In genomic region chr19:12485571-12485970, GRCh38 we compare ENCODE assay signal across 15 cellular contexts. TPM values are rescaled to one million over a fixed set of nuclear protein-coding genes. Genes with fewer than 3 reads are reported as not detected.
DNase-seq lines count a peak whose midpoint lies in the region; ATAC-seq, FAIRE-seq and TF ChIP-seq lines count a peak whose summit lies in the region.
"Had no signal": no experiment of that assay in that cellular context is flagged by ENCODE, and none has a peak within 500 bp of the region (broad histone marks: within the 10 kb centered on the region; RNA-seq: fewer than 3 reads in every experiment).

No MANE protein-coding gene starts in this region.

- intact Hi-C loops in CD4-positive, alpha-beta memory T cell (cut with micrococcal nuclease) = loop anchor here (2.0 kb wide), 1 partner anchor 45 kb away; the partner anchor contains the start of gene ZNF443
- intact Hi-C loops in IMR-90 (cut with micrococcal nuclease) (no loop called here), K562 (cut with micrococcal nuclease) (loop anchor here (10.0 kb wide), 1 partner anchor 111 kb away; no protein-coding TSS in a partner anchor), natural killer cell (cut with micrococcal nuclease) (no loop called here)

- H4K91ac ChIP-seq in IMR-90 (ENCODE audit: insufficient read depth, low read depth, low read length) = no peak overlapping the region

- no peak overlapping the region for H3K14ac ChIP-seq in IMR-90 (replicated peaks; ENCODE audit: low read depth, low read length)

- TF ChIP-seq CTCF in IMR-90 (conservative IDR thresholded peaks at IDR 0.05; ENCODE audit: low read depth, low read length) = no peak
- TF ChIP-seq CTCF in K562 (IDR thresholded peaks at IDR 0.05 in 2 of 3, conservative IDR thresholded peaks at IDR 0.05 in 1 of 3; ENCODE audit: insufficient read depth in 2 of 3, low read depth in 1 of 3, low read length in 3 of 3) = no peak
- no peak for TF ChIP-seq CTCF in natural killer cell (IDR thresholded peaks at IDR 0.05)

- TF ChIP-seq POLR2A in IMR-90 (IDR thresholded peaks at IDR 0.05; ENCODE audit: low read depth, low read length) = no peak
- TF ChIP-seq POLR2A in K562 (conservative IDR thresholded peaks at IDR 0.05) = no peak

- CTCF ChIA-PET in CD4-positive, alpha-beta memory T cell (lab: Charles Lee; ENCODE audit: partially characterized antibody) = no interaction called here
- CTCF ChIA-PET in IMR-90 (lab: Yijun Ruan, JAX) = no interaction called here
- CTCF ChIA-PET in K562 (lab: Yijun Ruan, JAX; ENCODE audit: low intra/inter-chr PET ratio) = no interaction called here

- H3K9me1 ChIP-seq in IMR-90 (ENCODE audit: insufficient read depth, low read length) (0 out of 2 replicates have a peak, but pooled peaks cover 4% of the 10 kb centered on the region), K562 (ENCODE audit: control insufficient read depth, insufficient read depth, low read length) (no peaks in the 10 kb centered on the region)

- in situ Hi-C loops in IMR-90 (cut with MboI; ENCODE audit: low sequenced_read_pairs) (no loop called here), K562 (cut with MboI) (no loop called here)

- H3K27ac ChIP-seq in CD4-positive, alpha-beta memory T cell (ENCODE audit: low read depth, low read length) = no peak overlapping the region
- H3K27ac ChIP-seq in IMR-90 (ENCODE audit: insufficient read depth, low read length) = no peak overlapping the region
- H3K27ac ChIP-seq in K562 (ENCODE audit: extremely low read depth, low read depth, low read length) = no peak overlapping the region
- no peak overlapping the region for H3K27ac ChIP-seq in small intestine (ENCODE audit: low read depth in 1 of 2, low read length in 1 of 2)

- no peak overlapping the region for H3K18ac ChIP-seq in IMR-90 (ENCODE audit: low read depth, low read length)

- no peak overlapping the region for H2AK9ac ChIP-seq in IMR-90 (replicated peaks; ENCODE audit: low read depth, low read length, poor library complexity)

- no peak overlapping the region for H3K4me2 ChIP-seq in IMR-90 (ENCODE audit: low read depth, low read length)
- H3K4me2 ChIP-seq in K562 (ENCODE audit: insufficient read depth, low read length) = no peak overlapping the region

- H2BK20ac ChIP-seq in IMR-90 (ENCODE audit: low read depth, low read length) = no peak overlapping the region

- H3K36me3 ChIP-seq in CD4-positive, alpha-beta memory T cell (ENCODE audit: insufficient read depth, low read length) = no peaks in the 10 kb centered on the region
- H3K36me3 ChIP-seq in IMR-90 (ENCODE audit: control insufficient read depth, insufficient read depth, low read length) (no peaks in the 10 kb centered on the region), K562 (ENCODE audit: control insufficient read depth, insufficient read depth, low read length) (no peaks in the 10 kb centered on the region), small intestine (ENCODE audit: control insufficient read depth in 2 of 2, insufficient read depth in 2 of 2, low read length in 2 of 2) (no peaks in the 10 kb centered on the region)

- H3K9ac ChIP-seq in IMR-90 (ENCODE audit: low read depth, low read length) (no peak overlapping the region), K562 (ENCODE audit: insufficient read depth in 1 of 2, low read depth in 2 of 2, low read length in 2 of 2) (no peak overlapping the region)

- no peak overlapping the region for H3K23ac ChIP-seq in IMR-90 (ENCODE audit: low read depth, low read length)

- H3K27me3 Mint-ChIP-seq in CD4-positive, alpha-beta memory T cell = no peaks in the 10 kb centered on the region
- H3K27me3 Mint-ChIP-seq in natural killer cell (ENCODE audit: low read depth in 2 of 2) = no peaks in the 10 kb centered on the region

- POLR2A ChIA-PET in CD4-positive, alpha-beta memory T cell (lab: Charles Lee; ENCODE audit: partially characterized antibody) = interaction anchor here (4.2 kb wide), 1 partner anchor 10 kb away, joined by 31 read pairs; no protein-coding TSS in a partner anchor
- POLR2A ChIA-PET in IMR-90 (lab: Charles Lee; ENCODE audit: unreplicated experiment) = no interaction called here
- POLR2A ChIA-PET in K562 (lab: Yijun Ruan, JAX) = interaction anchor here (1.0 kb wide), 1 partner anchor 10 kb away, joined by 4 read pairs; no protein-coding TSS in a partner anchor

- dilution Hi-C loops in IMR-90 (cut with HindIII; ENCODE audit: low sequenced_read_pairs, unreplicated experiment) = no loop called here

- H2BK120ac ChIP-seq in IMR-90 (ENCODE audit: low read depth, low read length) = no peak overlapping the region

- peak overlapping the region in 6 of 7 donors; percentile 92 to 97 (median 96) for H3K27ac Mint-ChIP-seq in CD4-positive, alpha-beta memory T cell
- peak overlapping the region; percentile 83 to 96 for H3K27ac Mint-ChIP-seq in natural killer cell

- no peaks in the 10 kb centered on the region for H3K9me3 ChIP-seq in CD4-positive, alpha-beta memory T cell (ENCODE audit: control insufficient read depth in 1 of 2, low read length in 2 of 2)
- H3K9me3 ChIP-seq in IMR-90 (ENCODE audit: control insufficient read depth, insufficient read depth, low read length) = no peaks in the 10 kb centered on the region; the same call in 1 of the 2 replicates
- H3K9me3 ChIP-seq in K562 (replicated peaks; ENCODE audit: control insufficient read depth, insufficient read depth, low read depth, low read length) = no peaks in the 10 kb centered on the region
- no peaks in the 10 kb centered on the region for H3K9me3 ChIP-seq in small intestine (ENCODE audit: control insufficient read depth, low read depth)

- peaks cover 26% of the 10 kb centered on the region for H3K4me1 ChIP-seq in CD4-positive, alpha-beta memory T cell (ENCODE audit: insufficient read depth, low read length)
- H3K4me1 ChIP-seq in IMR-90 (ENCODE audit: control insufficient read depth, insufficient read depth, low read length) = peaks cover 6% of the 10 kb centered on the region
- H3K4me1 ChIP-seq in K562 (replicated peaks in 1 of 2; ENCODE audit: control insufficient read depth in 2 of 2, insufficient read depth in 2 of 2, low read length in 2 of 2) = peaks cover 0 to 11% of the 10 kb centered on the region in 2 experiments; a peak in 3 of 5 replicates
- peaks cover 2 to 3% of the 10 kb centered on the region in 2 donors for H3K4me1 ChIP-seq in small intestine (ENCODE audit: control insufficient read depth in 2 of 2, insufficient read depth in 1 of 2, low read depth in 1 of 2, low read length in 1 of 2)

- H2BK15ac ChIP-seq in IMR-90 (ENCODE audit: low read depth, low read length) = no peak overlapping the region

- H3K9me3 Mint-ChIP-seq in CD4-positive, alpha-beta memory T cell = no peaks in the 10 kb centered on the region
- H3K9me3 Mint-ChIP-seq in natural killer cell = no peaks in the 10 kb centered on the region

- TF ChIP-seq EP300 in K562 (IDR thresholded peaks at IDR 0.05; ENCODE audit: low read length) = no peak

- WGBS in IMR-90 (ENCODE audit: extremely low coverage in 2 of 2, insufficient read length in 1 of 2), 2 experiments = no CpG with 5 or more reads among the region's 3 CpGs
- 8% methylated on average over 3 of the region's 3 CpGs for WGBS in K562 (ENCODE audit: insufficient coverage, low coverage, missing lambda C conversion rate)
- 74 to 81% (median 81%) methylated on average over 3 of the region's 3 CpGs for WGBS in small intestine, 3 donors

- peaks cover 0 to 6% of the 10 kb centered on the region in 2 donors for H3K36me3 Mint-ChIP-seq in CD4-positive, alpha-beta memory T cell
- H3K36me3 Mint-ChIP-seq in natural killer cell = no peaks in the 10 kb centered on the region

- TF ChIP-seq RAD21 in IMR-90 (IDR thresholded peaks at IDR 0.05; ENCODE audit: low read length) (no peak), K562 (CRISPR knock-in tag; conservative IDR thresholded peaks at IDR 0.05 in 1 of 2, IDR thresholded peaks at IDR 0.05 in 1 of 2) (no peak)

- no peaks in the 10 kb centered on the region for H3K79me2 ChIP-seq in K562 (ENCODE audit: control insufficient read depth, insufficient read depth, low read length)

- peaks cover 21 to 24% of the 10 kb centered on the region in 2 experiments for H3K79me1 ChIP-seq in IMR-90 (ENCODE audit: low read depth in 1 of 2, low read length in 2 of 2)

- no peak overlapping the region for H2AK5ac ChIP-seq in IMR-90 (ENCODE audit: low read depth, low read length)

- no peak overlapping the region for H3K56ac ChIP-seq in IMR-90 (ENCODE audit: extremely low read depth, insufficient read depth, low read length)

- peaks cover 23 to 36% (median 28%) of the 10 kb centered on the region in 4 donors for H3K4me1 Mint-ChIP-seq in CD4-positive, alpha-beta memory T cell
- H3K4me1 Mint-ChIP-seq in natural killer cell = peaks cover 23 to 31% of the 10 kb centered on the region in 2 donors

- H4K5ac ChIP-seq in IMR-90 (ENCODE audit: low read depth, low read length) = no peak overlapping the region; the same call in 1 of the 2 replicates

- peak overlapping the region in 1 of 2 donors; percentile 91 for H3K4me3 ChIP-seq in CD4-positive, alpha-beta memory T cell (ENCODE audit: low read length in 2 of 2)
- H3K4me3 ChIP-seq in IMR-90 (ENCODE audit: insufficient read depth, low read depth, low read length) (no peak overlapping the region), K562 (no peak overlapping the region), small intestine (ENCODE audit: low read depth in 1 of 2, low read length in 2 of 2) (peak overlapping the region in 1 of 2 donors; percentile 81)

- H4K8ac ChIP-seq in IMR-90 (ENCODE audit: low read depth in 2 of 2, low read length in 2 of 2) = peak overlapping the region in 1 of 2 experiments; percentile 85; a peak in 1 of 4 replicates

- peak overlapping the region; percentile 94 to 98 (median 96) for H3K4me3 Mint-ChIP-seq in CD4-positive, alpha-beta memory T cell
- H3K4me3 Mint-ChIP-seq in natural killer cell = peak overlapping the region; percentile 94

- no peak for DNase-seq in CD4-positive, alpha-beta memory T cell
- DNase-seq in IMR-90 = no peak
- no peak for DNase-seq in K562 (ENCODE audit: extremely low read depth in 1 of 4, low spot score in 3 of 4)
- no peak for DNase-seq in natural killer cell
- DNase-seq in activated gamma-delta T cell (lab: John Stamatoyannopoulos, UW) = no peak
- no peak for DNase-seq in central memory CD4-positive, alpha-beta T cell
- no peak for DNase-seq in AG08395 (ENCODE audit: low spot score)
- no peak for DNase-seq in small intestine
- DNase-seq: Calu3; dermis blood vessel endothelial cell; midbrain; NCI-H1694; NCI-H774; stimulated activated CD4-positive, alpha-beta T cell treated with anti-CD3 and anti-CD28 coated beads, Interleukin-15, amount 100 ng/mL, for 24 hours; T1000 had no signal

- H3K4ac ChIP-seq in IMR-90 (ENCODE audit: low read depth, low read length) = no peak overlapping the region

- no peaks in the 10 kb centered on the region for H3K27me3 ChIP-seq in CD4-positive, alpha-beta memory T cell (ENCODE audit: insufficient read depth, low read length)
- H3K27me3 ChIP-seq in IMR-90 (ENCODE audit: control insufficient read depth, insufficient read depth, low read length) (no peaks in the 10 kb centered on the region), K562 (ENCODE audit: control insufficient read depth in 2 of 2, insufficient read depth in 2 of 2, low read length in 2 of 2) (no peaks in the 10 kb centered on the region; a peak in 1 of 5 replicates), small intestine (ENCODE audit: control insufficient read depth in 2 of 2, insufficient read depth in 2 of 2, low read length in 2 of 2) (no peaks in the 10 kb centered on the region)

- BruUV-seq in IMR-90 (replicated peaks; lab: Mats Ljungman, UMichigan) (no TSS peak), K562 (replicated peaks; lab: Mats Ljungman, UMichigan) (no TSS peak)

- no peak for FAIRE-seq in K562 (lab: Jason Lieb, UNC)
- FAIRE-seq in small intestine (lab: Jason Lieb, UNC) = no peak

- H2BK5ac ChIP-seq in IMR-90 (ENCODE audit: low read depth, low read length, poor library complexity, severe bottlenecking) = no peak overlapping the region

- ATAC-seq in IMR-90 (ENCODE audit: low read depth) = no peak
- no peak for ATAC-seq in K562
- no peak for ATAC-seq in natural killer cell

- peak overlapping the region; percentile 91 for H2AFZ ChIP-seq in IMR-90 (replicated peaks; ENCODE audit: low read length, poor library complexity)
- H2AFZ ChIP-seq in K562 (ENCODE audit: low read depth, low read length) = no peak overlapping the region

- H4K20me1 ChIP-seq in IMR-90 (ENCODE audit: insufficient read depth, low read length) (no peaks in the 10 kb centered on the region; the same call in 1 of the 2 replicates), K562 (replicated peaks; ENCODE audit: control insufficient read depth, insufficient read depth, low read length) (no peaks in the 10 kb centered on the region)

RNA-seq across cellular contexts. Expression of gene ZNF709, which starts 1.0 kb away (rescaled TPM):
- 1 to 10 TPM; 7.1 to 9.6 TPM for total RNA-seq in CD4-positive, alpha-beta memory T cell
- polyA plus RNA-seq in CD4-positive, alpha-beta memory T cell = 1 to 10 TPM; 1.1 to 2.3 TPM
- total RNA-seq in IMR-90 (2012; rRNA removed) (3.8 and 4.2 TPM in 2 replicates), K562 (2014; rRNA removed) (0.12 and 0.18 TPM in 2 replicates), K562 (2014; rRNA removed; fragmentation: Illumina TruSeq; extraction: Trizol) (0.48 and 0.69 TPM in 2 replicates), K562 (2015; rRNA removed; fragmentation: Illumina TruSeq; extraction: Trizol) (0.58 and 0.64 TPM in 2 replicates), K562 (2021) (0.27 and 0.63 TPM in 2 replicates), natural killer cell (1 to 10 TPM; 4.1 to 4.7 (median 4.1) TPM)
- polyA plus RNA-seq in IMR-90 (2012; rRNA removed) (0.43 and 0.50 TPM in 2 replicates), K562 (2011; rRNA removed) (0.36 and 0.69 TPM in 2 replicates), K562 (2014; fragmentation: Illumina TruSeq; extraction: Trizol) (0.11 and 0.13 TPM in 2 replicates), K562 (2014; fragmentation: Nextera tagmentation; extraction: Ambion mirVana) (under 1 TPM; 0.13 to 0.15 TPM), K562 (2014; rRNA removed) (0.07 and 0.22 TPM in 2 replicates), small intestine (under 1 TPM in 1 of 3 donors, not detected in 2; 0.76 TPM)
- 0.12 and 0.21 TPM in 2 replicates for polyA plus RNA-seq in IMR-90 (2012; cell fraction: cytosol; rRNA removed)
- polyA plus RNA-seq in IMR-90 (2012; cell fraction: nucleus; rRNA removed; ENCODE audit: low replicate concordance) = 0.37 and 1.3 TPM in 2 replicates
- 0.81 TPM in 1 of 2 replicates, not detected in the other for total RNA-seq in K562 (2011; cell fraction: chromatin; rRNA removed; ENCODE audit: low replicate concordance)
- not detected in 2 replicates for total RNA-seq in K562 (2011; cell fraction: nucleolus; rRNA removed)
- 0.84 and 0.95 TPM in 2 replicates for total RNA-seq in K562 (2011; cell fraction: nucleoplasm; rRNA removed)
- 0.18 and 0.63 TPM in 2 replicates for polyA plus RNA-seq in K562 (2011; cell fraction: cytosol; rRNA removed)
- polyA plus RNA-seq in K562 (2011; cell fraction: nucleus; rRNA removed) = 0.20 and 0.41 TPM in 2 replicates
- polyA plus RNA-seq in K562 (2012) = 0.14 and 0.22 TPM in 2 replicates
- 1.1 and 1.6 TPM in 2 replicates for polyA minus RNA-seq in K562 (2011; rRNA and poly(A)+ RNA removed)
- not detected in 2 replicates for polyA minus RNA-seq in K562 (2011; cell fraction: cytosol; rRNA and poly(A)+ RNA removed)
- polyA minus RNA-seq in K562 (2011; cell fraction: nucleus; rRNA and poly(A)+ RNA removed) = 0.27 and 0.67 TPM in 2 replicates

RNA-seq across cellular contexts. Expression of gene ZNF443, which starts 44.8 kb away (rescaled TPM):
- 10 to 100 TPM in 1 of 2 experiments, 1 to 10 TPM in 1; 9.9 to 10.3 TPM for total RNA-seq in CD4-positive, alpha-beta memory T cell
- polyA plus RNA-seq in CD4-positive, alpha-beta memory T cell = 1 to 10 TPM; 1.9 to 4.2 TPM
- total RNA-seq in IMR-90 (2012; rRNA removed) (3.2 and 3.6 TPM in 2 replicates), K562 (2014; rRNA removed) (1.4 and 1.7 TPM in 2 replicates), K562 (2014; rRNA removed; fragmentation: Illumina TruSeq; extraction: Trizol) (4.9 and 5.2 TPM in 2 replicates), K562 (2015; rRNA removed; fragmentation: Illumina TruSeq; extraction: Trizol) (3.8 and 4.1 TPM in 2 replicates), K562 (2021) (2.2 and 2.8 TPM in 2 replicates), natural killer cell (1 to 10 TPM; 3.5 to 6.1 (median 3.9) TPM)
- polyA plus RNA-seq in IMR-90 (2012; rRNA removed) (0.52 and 0.79 TPM in 2 replicates), K562 (2011; rRNA removed) (3.2 and 4.1 TPM in 2 replicates), K562 (2014; fragmentation: Illumina TruSeq; extraction: Trizol) (2.1 and 2.5 TPM in 2 replicates), K562 (2014; fragmentation: Nextera tagmentation; extraction: Ambion mirVana) (1 to 10 TPM; 2.0 to 4.0 TPM), K562 (2014; rRNA removed) (0.77 and 1.5 TPM in 2 replicates), small intestine (1 to 10 TPM; 1.6 to 2.5 (median 2.2) TPM)
- polyA plus RNA-seq in IMR-90 (2012; cell fraction: cytosol; rRNA removed) = 0.08 and 0.15 TPM in 2 replicates
- 0.18 and 2.6 TPM in 2 replicates for polyA plus RNA-seq in IMR-90 (2012; cell fraction: nucleus; rRNA removed; ENCODE audit: low replicate concordance)
- 4.7 and 14.6 TPM in 2 replicates for total RNA-seq in K562 (2011; cell fraction: chromatin; rRNA removed; ENCODE audit: low replicate concordance)
- total RNA-seq in K562 (2011; cell fraction: nucleolus; rRNA removed) = 2.7 and 4.1 TPM in 2 replicates
- total RNA-seq in K562 (2011; cell fraction: nucleoplasm; rRNA removed) = 3.9 and 4.6 TPM in 2 replicates
- 0.55 and 1.1 TPM in 2 replicates for polyA plus RNA-seq in K562 (2011; cell fraction: cytosol; rRNA removed)
- polyA plus RNA-seq in K562 (2011; cell fraction: nucleus; rRNA removed) = 2.2 and 2.9 TPM in 2 replicates
- polyA plus RNA-seq in K562 (2012) = 1.4 and 2.2 TPM in 2 replicates
- polyA minus RNA-seq in K562 (2011; rRNA and poly(A)+ RNA removed) = 6.8 and 8.4 TPM in 2 replicates
- polyA minus RNA-seq in K562 (2011; cell fraction: cytosol; rRNA and poly(A)+ RNA removed) = 1.6 and 1.7 TPM in 2 replicates
- 2.8 and 6.9 TPM in 2 replicates for polyA minus RNA-seq in K562 (2011; cell fraction: nucleus; rRNA and poly(A)+ RNA removed)

Comparison
In these comparisons a context has a peak if more than half of its experiments do, and no peak if none do; other contexts are left out.
1. intact Hi-C loops: an anchor here in CD4-positive, alpha-beta memory T cell (2.0 kb wide) and K562 (10.0 kb wide); none called in IMR-90 and natural killer cell.